In the genomic region with DNA sequence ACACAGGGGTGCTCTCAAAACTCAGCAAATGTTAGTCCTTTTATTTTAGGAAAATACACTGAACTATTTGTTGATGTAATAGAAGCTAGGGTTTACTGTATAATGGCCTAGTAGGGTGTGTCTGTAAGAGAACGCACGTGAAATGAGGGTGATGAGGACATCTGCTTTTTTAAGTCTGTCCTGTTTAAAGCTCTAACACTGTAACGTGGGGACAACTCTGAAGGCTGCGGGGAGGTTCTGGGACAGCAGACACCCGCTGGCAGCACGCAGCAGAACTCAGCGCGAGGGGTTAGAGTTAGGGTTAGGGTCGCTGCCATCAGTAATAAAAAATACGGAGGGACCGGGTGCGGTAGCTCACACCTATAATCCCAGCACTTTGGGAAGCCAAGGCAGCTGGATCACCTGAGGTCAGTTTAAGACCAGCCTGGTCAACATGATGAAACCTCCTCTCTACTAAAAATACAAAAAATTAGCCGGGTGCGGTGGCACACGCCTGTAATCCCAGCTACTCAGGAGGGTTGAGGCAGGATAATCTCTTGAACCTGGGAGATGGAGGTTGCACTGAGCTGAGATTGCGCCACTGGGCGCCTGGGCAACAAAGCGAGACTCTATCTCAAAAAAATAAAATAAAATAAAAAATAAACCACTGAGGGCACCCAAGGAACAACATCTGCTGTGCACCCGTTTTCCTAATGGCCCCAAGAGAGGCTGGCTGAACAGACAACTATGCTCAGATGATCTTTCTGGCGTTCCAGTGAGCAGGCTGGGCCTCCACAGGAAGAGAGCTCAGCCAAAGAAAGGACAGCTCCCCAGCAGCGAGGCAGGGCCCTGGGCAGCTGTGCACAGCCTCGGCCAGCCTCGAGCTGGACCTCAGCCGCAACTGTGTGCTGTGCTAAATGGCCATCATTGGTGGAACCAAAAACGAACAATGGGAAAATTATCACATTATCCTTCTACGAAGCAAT, we compare ENCODE assay signal across 11 cellular contexts.
DNase-seq lines count a peak whose midpoint lies in the region; ATAC-seq and TF ChIP-seq lines count a peak whose summit lies in the region.
"Had no signal": no experiment of that assay in that cellular context is flagged by ENCODE, and none has a peak within 500 bp of the region (broad histone marks: within the 10 kb centered on the region; RNA-seq: fewer than 3 reads in every experiment).

No MANE protein-coding gene starts in this region.

- H3K36me3 ChIP-seq in skeletal muscle tissue (ENCODE audit: control insufficient read depth in 3 of 3, insufficient read depth in 3 of 3, low read length in 3 of 3), result peaks cover 0 to 3% (median 0%) of the 10 kb centered on the region in 3 donors

- H3K27me3 ChIP-seq in skeletal muscle tissue (ENCODE audit: control insufficient read depth in 3 of 3, insufficient read depth in 3 of 3, low read length in 3 of 3), result no peaks in the 10 kb centered on the region

- no peaks in the 10 kb centered on the region for H3K9me3 Mint-ChIP-seq in activated naive CD4-positive, alpha-beta T cell treated with anti-CD3 and anti-CD28 coated beads, Interleukin-2, amount 10 ng/mL, durations not matched to agents 7 days and 5 days

- no peak for TF ChIP-seq CTCF in cardiac fibroblast (IDR thresholded peaks at IDR 0.05; ENCODE audit: low read depth, low read length)

- no peaks in the 10 kb centered on the region for H3K36me3 Mint-ChIP-seq in activated naive CD4-positive, alpha-beta T cell treated with anti-CD3 and anti-CD28 coated beads, Interleukin-2, amount 10 ng/mL, durations not matched to agents 7 days and 5 days
- H3K36me3 Mint-ChIP-seq: stimulated activated memory B cell treated with anti-CD40 and anti-IgM and Interleukin-4, amounts not matched to agents 10 μg/mL and 1 μg/mL and 100 μg/mL, for 72 hours had no signal

- peak overlapping the region; percentile 50 to 82 (median 58) for H3K9ac ChIP-seq in skeletal muscle tissue (ENCODE audit: low read depth in 1 of 3, low read length in 3 of 3)

- H3K27me3 Mint-ChIP-seq in activated naive CD4-positive, alpha-beta T cell treated with anti-CD3 and anti-CD28 coated beads, Interleukin-2, amount 10 ng/mL, durations not matched to agents 7 days and 5 days, result peaks cover 51% of the 10 kb centered on the region

- peak; percentile 10 for ATAC-seq in HG02885 (IDR thresholded peaks at IDR 0.05; ENCODE audit: poor library complexity, unreplicated experiment)

- H3K4me1 ChIP-seq in skeletal muscle tissue (ENCODE audit: control insufficient read depth in 3 of 3, insufficient read depth in 3 of 3, low read length in 3 of 3), result peaks cover 87 to 97% (median 97%) of the 10 kb centered on the region in 3 donors

- peak; percentile 35 to 58 for DNase-seq in cardiac fibroblast (ENCODE audit: low read depth in 2 of 2)
- DNase-seq in iris pigment epithelial cell (ENCODE audit: low read depth), result peak; percentile 40
- no peak for DNase-seq in GF-D8 (lab: John Stamatoyannopoulos, UW)
- no peak for DNase-seq in RPMI8226
- no peak for DNase-seq in activated naive CD4-positive, alpha-beta T cell treated with anti-CD3 and anti-CD28 coated beads, Interleukin-2, amount 10 ng/mL, durations not matched to agents 7 days and 5 days
- DNase-seq in COR-L47 (lab: John Stamatoyannopoulos, UW), result no peak
- DNase-seq: activated CD8-positive, alpha-beta memory T cell treated with anti-CD3 and anti-CD28 coated beads, Interleukin-2, amount 50 U/mL, for 48 hours; cerebellar nuclear complex had no signal

- H3K4me3 Mint-ChIP-seq in activated naive CD4-positive, alpha-beta T cell treated with anti-CD3 and anti-CD28 coated beads, Interleukin-2, amount 10 ng/mL, durations not matched to agents 7 days and 5 days, result no peak overlapping the region
- H3K4me3 Mint-ChIP-seq: stimulated activated memory B cell treated with anti-CD40 and anti-IgM and Interleukin-4, amounts not matched to agents 10 μg/mL and 1 μg/mL and 100 μg/mL, for 72 hours had no signal

- peaks cover 16% of the 10 kb centered on the region for H3K4me1 Mint-ChIP-seq in activated naive CD4-positive, alpha-beta T cell treated with anti-CD3 and anti-CD28 coated beads, Interleukin-2, amount 10 ng/mL, durations not matched to agents 7 days and 5 days

- H3K27ac ChIP-seq in skeletal muscle tissue (ENCODE audit: low read depth, low read length), result peak overlapping the region; percentile 76

- no peak overlapping the region for H3K27ac Mint-ChIP-seq in activated naive CD4-positive, alpha-beta T cell treated with anti-CD3 and anti-CD28 coated beads, Interleukin-2, amount 10 ng/mL, durations not matched to agents 7 days and 5 days
- H3K27ac Mint-ChIP-seq: stimulated activated memory B cell treated with anti-CD40 and anti-IgM and Interleukin-4, amounts not matched to agents 10 μg/mL and 1 μg/mL and 100 μg/mL, for 72 hours had no signal

- no peaks in the 10 kb centered on the region for H3K9me3 ChIP-seq in skeletal muscle tissue (ENCODE audit: control insufficient read depth in 3 of 3, low read length in 3 of 3)

- CTCF ChIA-PET in activated naive CD4-positive, alpha-beta T cell treated with anti-CD3 and anti-CD28 coated beads, Interleukin-2, amount 10 ng/mL, durations not matched to agents 7 days and 5 days (lab: Charles Lee), result interaction anchor here (0.7 to 2.5 kb wide), 3 partner anchors 11 to 15 kb away, joined by 3 to 11 read pairs (median 6); no protein-coding TSS in a partner anchor

- H3K4me3 ChIP-seq in cardiac fibroblast (replicated peaks in 1 of 2; ENCODE audit: low read depth in 2 of 2, low read length in 2 of 2), result no peak overlapping the region
- peak overlapping the region in 1 of 3 donors; percentile 17 for H3K4me3 ChIP-seq in skeletal muscle tissue (ENCODE audit: low read length in 3 of 3)

Comparison
In these comparisons a context has a peak if more than half of its experiments do, and no peak if none do; other contexts are left out.
1. DNase-seq: peak in cardiac fibroblast (2 of 2) and iris pigment epithelial cell (single experiment); none in GF-D8 (single experiment), RPMI8226 (single experiment), activated naive CD4-positive, alpha-beta T cell treated with anti-CD3 and anti-CD28 coated beads, Interleukin-2, amount 10 ng/mL, durations not matched to agents 7 days and 5 days (single experiment) and COR-L47 (single experiment).